In the genomic region with DNA sequence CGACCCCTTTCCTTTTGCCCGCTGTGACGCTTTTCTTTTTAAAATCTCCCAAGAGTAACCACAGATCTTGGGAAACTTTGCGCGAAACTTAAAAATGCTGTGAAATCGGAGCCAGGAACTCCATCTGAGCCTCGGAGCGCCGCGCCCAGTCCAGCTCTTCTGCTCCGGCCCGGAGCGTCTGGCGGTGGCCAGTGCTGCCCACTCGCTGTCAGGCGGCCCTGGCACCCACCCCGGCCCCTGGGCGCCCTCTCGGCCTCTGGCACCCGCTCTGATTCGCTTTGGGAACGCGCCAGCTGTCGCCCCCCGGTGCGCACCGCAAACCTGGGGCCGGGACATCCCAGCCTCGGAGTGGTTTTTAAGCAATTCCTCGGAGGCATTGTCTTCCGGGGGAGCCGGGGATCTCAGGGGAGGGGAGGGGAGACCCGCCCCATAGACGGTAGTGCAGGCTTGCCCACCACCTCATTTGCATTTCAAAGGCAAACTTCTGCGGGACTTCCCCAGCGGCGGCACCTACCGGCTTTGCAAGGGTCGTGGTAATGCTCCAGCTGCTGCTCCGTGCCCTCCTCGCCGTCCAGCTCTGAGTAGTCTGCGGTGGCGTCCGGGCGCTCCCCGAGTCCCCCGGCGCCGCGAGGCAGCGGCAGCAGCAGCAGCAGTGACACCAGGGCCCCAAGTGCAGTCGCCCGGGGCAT, we compare ENCODE assay signal across 8 cellular contexts.
DNase-seq lines count a peak whose midpoint lies in the region; ATAC-seq and TF ChIP-seq lines count a peak whose summit lies in the region.

No MANE protein-coding gene starts in this region.

- H3K4me1 ChIP-seq in BLaER1 treated with 17β-estradiol and CSF1 and Interleukin-3, amounts not matched to agents 10 nM and 100 nM = peaks cover 17 to 35% (median 31%) of the 10 kb centered on the region in 10 experiments
- H3K4me1 ChIP-seq in adipocyte (ENCODE audit: control insufficient read depth, insufficient read depth, low read length) (peaks cover 21% of the 10 kb centered on the region), iPS-18a (ENCODE audit: control insufficient read depth, low read depth, low read length) (peaks cover 39% of the 10 kb centered on the region)

- no peak for TF ChIP-seq CTCF in LNCaP clone FGC (IDR thresholded peaks at IDR 0.05; ENCODE audit: control insufficient read depth, extremely low read depth, insufficient read depth)

- H3K27ac ChIP-seq in BLaER1 treated with 17β-estradiol and CSF1 and Interleukin-3, amounts not matched to agents 10 nM and 100 nM = no peak overlapping the region
- H3K27ac ChIP-seq in iPS-18a (ENCODE audit: low read length) = no peak overlapping the region

- H4K20me1 ChIP-seq in BLaER1 treated with 17β-estradiol and CSF1 and Interleukin-3, amounts not matched to agents 10 nM and 100 nM = peaks cover 23 to 76% (median 63%) of the 10 kb centered on the region in 11 experiments; a peak in 21 of 22 replicates

- H3K9ac ChIP-seq in BLaER1 treated with 17β-estradiol and CSF1 and Interleukin-3, amounts not matched to agents 10 nM and 100 nM = peak overlapping the region; percentile 22 to 64 (median 54); a peak in 21 of 22 replicates
- peak overlapping the region; percentile 51 for H3K9ac ChIP-seq in adipocyte (ENCODE audit: low read length)
- no peak overlapping the region for H3K9ac ChIP-seq in iPS-18a (ENCODE audit: low read length)

- peak overlapping the region; percentile 91 to 100 (median 99) for H3K4me2 ChIP-seq in BLaER1 treated with 17β-estradiol and CSF1 and Interleukin-3, amounts not matched to agents 10 nM and 100 nM

- ATAC-seq in GM19438 (IDR thresholded peaks at IDR 0.05; ENCODE audit: low read depth, unreplicated experiment) = peak; percentile 35
- no peak for ATAC-seq in HG03439 (IDR thresholded peaks at IDR 0.05; ENCODE audit: unreplicated experiment)

- peaks cover 0 to 12% (median 1%) of the 10 kb centered on the region in 11 experiments; a peak in 6 of 22 replicates for H3K36me3 ChIP-seq in BLaER1 treated with 17β-estradiol and CSF1 and Interleukin-3, amounts not matched to agents 10 nM and 100 nM
- H3K36me3 ChIP-seq in adipocyte (ENCODE audit: control insufficient read depth, insufficient read depth, low read length, severe bottlenecking) (peaks cover 8% of the 10 kb centered on the region), iPS-18a (ENCODE audit: control insufficient read depth, low read depth, low read length) (no peaks in the 10 kb centered on the region)

- DNase-seq in LNCaP clone FGC (ENCODE audit: low read depth) = no peak
- DNase-seq in adipocyte (ENCODE audit: low read depth) = peak; percentile 77
- peak; percentile 25 for DNase-seq in stimulated activated CD8-positive, alpha-beta memory T cell treated with anti-CD3 and anti-CD28 coated beads, Interleukin-4, amount 100 ng/mL, for 24 hours (ENCODE audit: low read depth)
- DNase-seq in SHP77 (lab: John Stamatoyannopoulos, UW) = no peak

- peaks cover 65 to 76% (median 71%) of the 10 kb centered on the region in 11 experiments for H3K27me3 ChIP-seq in BLaER1 treated with 17β-estradiol and CSF1 and Interleukin-3, amounts not matched to agents 10 nM and 100 nM
- H3K27me3 ChIP-seq in adipocyte (replicated peaks; ENCODE audit: control insufficient read depth, insufficient read depth, low read length) = no peaks in the 10 kb centered on the region
- peaks cover 46% of the 10 kb centered on the region for H3K27me3 ChIP-seq in iPS-18a (ENCODE audit: control insufficient read depth, insufficient read depth, low read length)

- H3K4me3 ChIP-seq in BLaER1 treated with 17β-estradiol and CSF1 and Interleukin-3, amounts not matched to agents 10 nM and 100 nM = peak overlapping the region; percentile 56 to 72 (median 62)
- H3K4me3 ChIP-seq in LNCaP clone FGC (ENCODE audit: low read depth, low read length) = peak overlapping the region; percentile 48
- H3K4me3 ChIP-seq in adipocyte (ENCODE audit: low read length) = peak overlapping the region; percentile 78
- peak overlapping the region; percentile 70 for H3K4me3 ChIP-seq in iPS-18a (ENCODE audit: low read length)

- no peaks in the 10 kb centered on the region for H3K9me3 ChIP-seq in BLaER1 treated with 17β-estradiol and CSF1 and Interleukin-3, amounts not matched to agents 10 nM and 100 nM (replicated peaks in 1 of 11)
- H3K9me3 ChIP-seq in adipocyte (ENCODE audit: control insufficient read depth, low read length) (no peaks in the 10 kb centered on the region), iPS-18a (ENCODE audit: control insufficient read depth, low read depth, low read length) (no peaks in the 10 kb centered on the region)

Comparison
In these comparisons a context has a peak if more than half of its experiments do, and no peak if none do; other contexts are left out.
1. DNase-seq: peak in adipocyte (single experiment) and stimulated activated CD8-positive, alpha-beta memory T cell treated with anti-CD3 and anti-CD28 coated beads, Interleukin-4, amount 100 ng/mL, for 24 hours (single experiment); none in LNCaP clone FGC (single experiment) and SHP77 (0 of 2).
2. Peak in every context shown above with its lines, with median percentiles within 50 percentile points of each other: H3K4me3 ChIP-seq.